Comparison of ENCODE assay signal across 8 cellular contexts in genomic region chr1:145962157-145963102, GRCh38. TPM values are rescaled to one million over a fixed set of nuclear protein-coding genes. Genes with fewer than 3 reads are reported as not detected.
DNase-seq lines count a peak whose midpoint lies in the region; ATAC-seq and TF ChIP-seq lines count a peak whose summit lies in the region.

No MANE protein-coding gene starts in this region.

- H3K4me3 Mint-ChIP-seq in activated CD4-positive, alpha-beta T cell treated with anti-CD3 and anti-CD28 coated beads, Interleukin-2, amount 10 ng/mL, durations not matched to agents 7 days and 5 days: peak overlapping the region; percentile 95

- peak overlapping the region; percentile 72 for H3K4me3 ChIP-seq in endocrine pancreas (ENCODE audit: control insufficient read depth, insufficient read depth, low read length)
- H3K4me3 ChIP-seq in tibial nerve: peak overlapping the region; percentile 50 to 79 (median 61)

- POLR2A ChIA-PET in activated CD4-positive, alpha-beta T cell treated with anti-CD3 and anti-CD28 coated beads, Interleukin-2, amount 10 ng/mL, durations not matched to agents 7 days and 5 days (lab: Charles Lee): no interaction called here

- TF ChIP-seq POLR2A in tibial nerve (IDR thresholded peaks at IDR 0.05): peak in 1 of 2 donors; percentile 22

- peak; percentile 28 for DNase-seq in A172 (ENCODE audit: low spot score)
- peak; percentile 36 for DNase-seq in HCEC 1CT
- DNase-seq in activated CD4-positive, alpha-beta T cell treated with anti-CD3 and anti-CD28 coated beads, Interleukin-2, amount 10 ng/mL, durations not matched to agents 7 days and 5 days: peak; percentile 20
- peak; percentile 56 for DNase-seq in myocyte (ENCODE audit: low read depth)
- no peak for DNase-seq in tibial nerve (ENCODE audit: low spot score in 2 of 2)
- DNase-seq in SKM-1 (lab: John Stamatoyannopoulos, UW; ENCODE audit: unreplicated experiment): no peak

- peak overlapping the region; percentile 84 to 97 (median 94) for H3K27ac ChIP-seq in tibial nerve

- WGBS in tibial nerve, 2 donors: 11 to 12% methylated on average over 17 to 23 of the region's 36 CpGs

- H3K36me3 ChIP-seq in endocrine pancreas (ENCODE audit: control insufficient read depth, insufficient read depth, low read length) (no peaks in the 10 kb centered on the region), tibial nerve (peaks cover 0 to 6% (median 0%) of the 10 kb centered on the region in 3 donors)

- no peak for TF ChIP-seq EP300 in tibial nerve (IDR thresholded peaks at IDR 0.05)

- no peak for ATAC-seq in HG03175 (IDR thresholded peaks at IDR 0.05; ENCODE audit: unreplicated experiment)

- H3K9ac ChIP-seq in endocrine pancreas (ENCODE audit: control insufficient read depth, insufficient read depth, low read length): peak overlapping the region; percentile 73

- no peak for TF ChIP-seq CTCF in tibial nerve (IDR thresholded peaks at IDR 0.05)

- H3K4me1 Mint-ChIP-seq in activated CD4-positive, alpha-beta T cell treated with anti-CD3 and anti-CD28 coated beads, Interleukin-2, amount 10 ng/mL, durations not matched to agents 7 days and 5 days: peaks cover 63% of the 10 kb centered on the region

- peaks cover 2% of the 10 kb centered on the region for H3K9me3 Mint-ChIP-seq in activated CD4-positive, alpha-beta T cell treated with anti-CD3 and anti-CD28 coated beads, Interleukin-2, amount 10 ng/mL, durations not matched to agents 7 days and 5 days

- H3K36me3 Mint-ChIP-seq in activated CD4-positive, alpha-beta T cell treated with anti-CD3 and anti-CD28 coated beads, Interleukin-2, amount 10 ng/mL, durations not matched to agents 7 days and 5 days (ENCODE audit: low read depth): peaks cover 3% of the 10 kb centered on the region

- CTCF ChIA-PET in activated CD4-positive, alpha-beta T cell treated with anti-CD3 and anti-CD28 coated beads, Interleukin-2, amount 10 ng/mL, durations not matched to agents 7 days and 5 days (lab: Charles Lee): interaction anchor here (1.1 to 3.9 kb wide), 6 partner anchors 16 to 117 kb away, joined by 3 to 43 read pairs (median 9); partner anchors contain the start of genes NUDT17 and RBM8A

- H3K9me3 ChIP-seq in endocrine pancreas (ENCODE audit: control insufficient read depth, low read length) (no peaks in the 10 kb centered on the region), tibial nerve (peaks cover 0 to 5% (median 0%) of the 10 kb centered on the region in 4 donors)

- H3K4me1 ChIP-seq in endocrine pancreas (ENCODE audit: control insufficient read depth, insufficient read depth, low read length): peaks cover 17% of the 10 kb centered on the region
- peaks cover 0 to 70% (median 27%) of the 10 kb centered on the region in 4 donors for H3K4me1 ChIP-seq in tibial nerve

- peak overlapping the region; percentile 89 for H3K27ac Mint-ChIP-seq in activated CD4-positive, alpha-beta T cell treated with anti-CD3 and anti-CD28 coated beads, Interleukin-2, amount 10 ng/mL, durations not matched to agents 7 days and 5 days

- H3K27me3 ChIP-seq in endocrine pancreas (ENCODE audit: control insufficient read depth, insufficient read depth, low read length): no peaks in the 10 kb centered on the region
- no peaks in the 10 kb centered on the region for H3K27me3 ChIP-seq in tibial nerve

- peaks cover 4% of the 10 kb centered on the region for H3K27me3 Mint-ChIP-seq in activated CD4-positive, alpha-beta T cell treated with anti-CD3 and anti-CD28 coated beads, Interleukin-2, amount 10 ng/mL, durations not matched to agents 7 days and 5 days

RNA-seq across cellular contexts. Expression of gene ANKRD34A, which starts 1.9 kb away (rescaled TPM):
- total RNA-seq in A172 (2014; rRNA removed; shearing (Covaris generic)): 2.4 and 2.5 TPM in 2 replicates
- 1 to 10 TPM; 2.0 to 2.2 TPM for total RNA-seq in activated CD4-positive, alpha-beta T cell treated with anti-CD3 and anti-CD28 coated beads, Interleukin-2, amount 10 ng/mL, durations not matched to agents 7 days and 5 days
- total RNA-seq in myocyte (1.6 and 2.5 TPM in 2 replicates), tibial nerve (1 to 10 TPM in 2 of 4 donors, under 1 TPM in 2; 0.39 to 2.4 (median 1.3) TPM)
- 3.4 TPM for polyA plus RNA-seq in myocyte (2012)

RNA-seq across cellular contexts. Expression of gene POLR3GL, which starts 2.1 kb away (rescaled TPM):
- total RNA-seq in A172 (2014; rRNA removed; shearing (Covaris generic)): 21.0 and 24.0 TPM in 2 replicates
- total RNA-seq in activated CD4-positive, alpha-beta T cell treated with anti-CD3 and anti-CD28 coated beads, Interleukin-2, amount 10 ng/mL, durations not matched to agents 7 days and 5 days: 10 to 100 TPM; 27.3 to 29.2 TPM
- total RNA-seq in myocyte: 36.0 and 37.3 TPM in 2 replicates
- polyA plus RNA-seq in myocyte (2012): 60.7 TPM
- 10 to 100 TPM; 20.1 to 33.1 (median 28.9) TPM for total RNA-seq in tibial nerve

RNA-seq across cellular contexts. Expression of gene LIX1L, which starts 4.6 kb away (rescaled TPM):
- total RNA-seq in A172 (2014; rRNA removed; shearing (Covaris generic)): 33.9 and 34.6 TPM in 2 replicates
- total RNA-seq in activated CD4-positive, alpha-beta T cell treated with anti-CD3 and anti-CD28 coated beads, Interleukin-2, amount 10 ng/mL, durations not matched to agents 7 days and 5 days: 10 to 100 TPM; 49.5 to 57.5 TPM
- total RNA-seq in myocyte (24.4 and 24.7 TPM in 2 replicates), tibial nerve (10 to 100 TPM; 30.8 to 57.1 (median 41.5) TPM)
- 16.1 TPM for polyA plus RNA-seq in myocyte (2012)

RNA-seq across cellular contexts. Expression of gene TXNIP, which starts 33.9 kb away (rescaled TPM):
- 14.1 and 14.4 TPM in 2 replicates for total RNA-seq in A172 (2014; rRNA removed; shearing (Covaris generic))
- 100 to 1,000 TPM; 240 to 262 TPM for total RNA-seq in activated CD4-positive, alpha-beta T cell treated with anti-CD3 and anti-CD28 coated beads, Interleukin-2, amount 10 ng/mL, durations not matched to agents 7 days and 5 days
- total RNA-seq in myocyte (260 and 398 TPM in 2 replicates), tibial nerve (1,000 to 10,000 TPM; 1,863 to 2,525 (median 2,185) TPM)
- polyA plus RNA-seq in myocyte (2012): 233 TPM

RNA-seq across cellular contexts. Expression of gene RBM8A, which starts 35.1 kb away (rescaled TPM):
- total RNA-seq in A172 (2014; rRNA removed; shearing (Covaris generic)): 461 and 485 TPM in 2 replicates
- total RNA-seq in activated CD4-positive, alpha-beta T cell treated with anti-CD3 and anti-CD28 coated beads, Interleukin-2, amount 10 ng/mL, durations not matched to agents 7 days and 5 days: 100 to 1,000 TPM; 175 to 188 TPM
- total RNA-seq in myocyte (191 and 218 TPM in 2 replicates), tibial nerve (100 to 1,000 TPM; 113 to 157 (median 129) TPM)
- polyA plus RNA-seq in myocyte (2012): 180 TPM

Comparison
In these comparisons a context has a peak if more than half of its experiments do, and no peak if none do; other contexts are left out.
1. DNase-seq: peak in A172 (single experiment), HCEC 1CT (single experiment), activated CD4-positive, alpha-beta T cell treated with anti-CD3 and anti-CD28 coated beads, Interleukin-2, amount 10 ng/mL, durations not matched to agents 7 days and 5 days (single experiment) and myocyte (single experiment); none in tibial nerve (0 of 2) and SKM-1 (single experiment).